ENCODE assay signal across 11 cellular contexts in the genomic region with DNA sequence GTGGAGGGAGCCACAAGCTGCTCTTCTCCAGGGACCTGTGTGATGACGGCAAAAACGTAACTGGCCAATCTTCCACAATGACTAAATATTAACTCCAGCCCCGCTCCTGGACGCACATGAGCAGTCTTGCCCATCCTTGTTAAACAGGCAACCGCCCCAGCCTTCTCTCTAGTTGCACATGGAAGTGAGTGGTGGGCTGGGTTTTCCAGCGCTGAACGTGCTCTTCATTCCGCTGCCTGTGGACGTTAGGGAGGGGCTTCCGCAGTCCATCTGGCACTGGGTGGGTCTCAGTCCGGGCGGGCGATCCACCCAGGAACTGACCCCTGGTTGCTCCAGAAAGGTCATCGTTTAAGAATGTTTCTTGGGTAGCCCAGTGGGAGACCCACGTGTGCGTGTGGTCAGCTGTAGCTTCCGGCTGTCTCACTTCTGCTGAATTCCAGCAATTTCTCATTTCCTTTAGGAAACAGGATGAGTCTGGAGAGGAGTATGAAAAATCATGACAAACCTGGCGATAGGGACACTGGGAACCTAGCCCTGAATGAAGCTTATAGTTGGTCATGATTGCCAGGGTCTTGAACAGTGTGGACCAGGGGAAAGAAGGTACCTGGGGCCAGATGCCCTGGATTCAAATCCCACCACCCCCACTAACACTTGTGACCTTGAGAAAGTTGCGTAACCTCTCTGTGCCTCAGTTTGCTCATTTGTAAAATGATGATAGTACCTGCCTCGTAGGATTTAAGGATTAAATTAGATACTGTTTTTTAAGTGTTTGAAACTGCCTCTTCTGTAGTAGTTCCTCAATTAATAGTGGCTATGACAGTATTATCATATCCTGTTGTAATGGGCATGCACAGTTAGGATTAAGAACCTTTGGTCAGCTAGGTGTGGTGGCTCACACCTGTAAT.
DNase-seq lines count a peak whose midpoint lies in the region; ATAC-seq and TF ChIP-seq lines count a peak whose summit lies in the region.
"Had no signal": no experiment of that assay in that cellular context is flagged by ENCODE, and none has a peak within 500 bp of the region (broad histone marks: within the 10 kb centered on the region; RNA-seq: fewer than 3 reads in every experiment).

No MANE protein-coding gene starts in this region.

- DNase-seq in H9 (no peak), astrocyte of the spinal cord (ENCODE audit: low read depth, low spot score) (peak; percentile 97), left ventricle myocardium superior (peak; percentile 72), NCI-H2196 (lab: John Stamatoyannopoulos, UW; ENCODE audit: unreplicated experiment) (no peak)
- no peak for DNase-seq in stimulated activated effector memory CD8-positive, alpha-beta T cell treated with anti-CD3 and anti-CD28 coated beads, Interleukin-12 subunit alpha, Interleukin-12 subunit beta, amount 100 ng/mL, for 72 hours (ENCODE audit: low spot score in 2 of 2)
- DNase-seq: NCI-H524 treated with DMSO at 0.1 percent for 48 hours, transverse colon had no signal

- no peaks in the 10 kb centered on the region for H3K9me3 Mint-ChIP-seq in H9
- H3K9me3 Mint-ChIP-seq in stimulated activated effector memory CD8-positive, alpha-beta T cell treated with anti-CD3 and anti-CD28 coated beads, Interleukin-12 subunit alpha, Interleukin-12 subunit beta, amount 100 ng/mL, for 72 hours = no peaks in the 10 kb centered on the region

- no peak overlapping the region for H3K23ac ChIP-seq in H9 (ENCODE audit: insufficient read length, low read depth, low read length)

- no peak overlapping the region for H3K4me2 ChIP-seq in H9 (ENCODE audit: insufficient read depth, insufficient read length, low read length)

- no peak overlapping the region for H2BK120ac ChIP-seq in H9 (ENCODE audit: low read depth, low read length, poor library complexity, severe bottlenecking)

- no peak overlapping the region for H2BK20ac ChIP-seq in H9 (ENCODE audit: low read depth, low read length, poor library complexity, severe bottlenecking)

- H3K4me1 ChIP-seq in H9 (ENCODE audit: insufficient read depth, low read length) = no peaks in the 10 kb centered on the region; the same call in 1 of the 2 replicates

- no peak overlapping the region for H4K5ac ChIP-seq in H9 (ENCODE audit: insufficient read length, low read depth, low read length)

- H3K4me1 Mint-ChIP-seq in H9 = peaks cover 8 to 17% of the 10 kb centered on the region in 2 experiments; a peak in 3 of 4 replicates
- H3K4me1 Mint-ChIP-seq in stimulated activated effector memory CD8-positive, alpha-beta T cell treated with anti-CD3 and anti-CD28 coated beads, Interleukin-12 subunit alpha, Interleukin-12 subunit beta, amount 100 ng/mL, for 72 hours = peaks cover 9% of the 10 kb centered on the region

- no peaks in the 10 kb centered on the region for H3K79me2 ChIP-seq in H9 (ENCODE audit: insufficient read depth, low read length)

- peaks cover 6% of the 10 kb centered on the region for H3K23me2 ChIP-seq in H9 (ENCODE audit: insufficient read length, low read depth, low read length, poor library complexity, severe bottlenecking)

- no peaks in the 10 kb centered on the region; the same call in 1 of the 2 replicates for H3K27me3 ChIP-seq in H9 (ENCODE audit: insufficient read depth, low read length)
- H3K27me3 ChIP-seq: transverse colon had no signal

- no peaks in the 10 kb centered on the region for H3K79me1 ChIP-seq in H9 (ENCODE audit: insufficient read depth, low read depth, low read length, poor library complexity, severe bottlenecking)

- no peak overlapping the region for H3T11ph ChIP-seq in H9 (ENCODE audit: low read length)

- H2BK12ac ChIP-seq in H9 (ENCODE audit: insufficient read length, low read depth, low read length) = no peak overlapping the region

- H3K9ac ChIP-seq in H9 (ENCODE audit: extremely low read depth, insufficient read length, low read length) = no peak overlapping the region

- H4K8ac ChIP-seq in H9 (replicated peaks; ENCODE audit: insufficient read length, low read depth, low read length) = no peak overlapping the region

- H2BK15ac ChIP-seq in H9 (ENCODE audit: low read depth, low read length) = no peak overlapping the region

- H4K20me1 ChIP-seq in H9 (ENCODE audit: control insufficient read depth, insufficient read depth, insufficient read length) = no peaks in the 10 kb centered on the region

- H3K4ac ChIP-seq in H9 (ENCODE audit: low read depth, low read length) = no peak overlapping the region

- in situ Hi-C loops in astrocyte of the spinal cord (cut with HindIII; ENCODE audit: low sequenced_read_pairs) = no loop called here

- H4K91ac ChIP-seq in H9 (ENCODE audit: insufficient read length, low read depth, low read length) = no peak overlapping the region

- no peak overlapping the region for H2AK5ac ChIP-seq in H9 (ENCODE audit: insufficient read length, low read length)

- peak overlapping the region; percentile 37 for H3K18ac ChIP-seq in H9 (ENCODE audit: insufficient read length, low read depth, low read length)

- no CpG with 5 or more reads among the region's 20 CpGs for WGBS in H9 (ENCODE audit: extremely low coverage, insufficient read length, low lambda C conversion rate)

- H3K14ac ChIP-seq in H9 (ENCODE audit: insufficient read depth, low read length) = no peak overlapping the region; the same call in 1 of the 2 replicates

- H3K4me3 Mint-ChIP-seq in H9 = no peak overlapping the region; a peak in 1 of 5 replicates
- no peak overlapping the region for H3K4me3 Mint-ChIP-seq in stimulated activated effector memory CD8-positive, alpha-beta T cell treated with anti-CD3 and anti-CD28 coated beads, Interleukin-12 subunit alpha, Interleukin-12 subunit beta, amount 100 ng/mL, for 72 hours

- ATAC-seq in left ventricle myocardium superior = peak; percentile 75
- no peak for ATAC-seq in stimulated activated effector memory CD8-positive, alpha-beta T cell treated with anti-CD3 and anti-CD28 coated beads, Interleukin-12 subunit alpha, Interleukin-12 subunit beta, amount 100 ng/mL, for 72 hours
- ATAC-seq in esophagus mucosa = no peak
- ATAC-seq in HG02870 (IDR thresholded peaks at IDR 0.05; ENCODE audit: unreplicated experiment) = no peak
- no peak for ATAC-seq in GM18505 (IDR thresholded peaks at IDR 0.05; ENCODE audit: unreplicated experiment)

- peak overlapping the region in 1 of 3 experiments; percentile 72; a peak in 2 of 7 replicates for H3K27ac Mint-ChIP-seq in H9
- peak overlapping the region; percentile 39 for H3K27ac Mint-ChIP-seq in stimulated activated effector memory CD8-positive, alpha-beta T cell treated with anti-CD3 and anti-CD28 coated beads, Interleukin-12 subunit alpha, Interleukin-12 subunit beta, amount 100 ng/mL, for 72 hours

- no peak overlapping the region for H3K56ac ChIP-seq in H9 (ENCODE audit: insufficient read length, low read depth, low read length)

- TF ChIP-seq POLR2A in GM18505 (IDR thresholded peaks at IDR 0.05; ENCODE audit: borderline replicate concordance, extremely low read depth, insufficient read depth, insufficient read length) = no peak

- no peak overlapping the region for H2AFZ ChIP-seq in H9 (ENCODE audit: low read length)

- H2BK5ac ChIP-seq in H9 (ENCODE audit: insufficient read length, low read length) = no peak overlapping the region

- H3K36me3 Mint-ChIP-seq in H9 (ENCODE audit: insufficient read depth in 1 of 3, low read depth in 3 of 3) = peaks cover 0 to 10% (median 6%) of the 10 kb centered on the region in 3 experiments; a peak in 3 of 7 replicates
- no peaks in the 10 kb centered on the region for H3K36me3 Mint-ChIP-seq in stimulated activated effector memory CD8-positive, alpha-beta T cell treated with anti-CD3 and anti-CD28 coated beads, Interleukin-12 subunit alpha, Interleukin-12 subunit beta, amount 100 ng/mL, for 72 hours

- no peak overlapping the region for H3K4me3 ChIP-seq in astrocyte of the spinal cord (ENCODE audit: low read depth, low read length)
- H3K4me3 ChIP-seq: prostate gland, transverse colon had no signal

- no peak overlapping the region for H3K27ac ChIP-seq in H9 (ENCODE audit: insufficient read length, low read depth, low read length)
- H3K27ac ChIP-seq: prostate gland had no signal

- intact Hi-C loops in left ventricle myocardium superior (cut with micrococcal nuclease) = no loop called here

- TF ChIP-seq CTCF in H9 (conservative IDR thresholded peaks at IDR 0.05) = no peak
- no peak for TF ChIP-seq CTCF in astrocyte of the spinal cord (IDR thresholded peaks at IDR 0.05; ENCODE audit: low read depth, low read length)

- H3K9me3 ChIP-seq in H9 (ENCODE audit: control insufficient read depth, low read depth, low read length) = no peaks in the 10 kb centered on the region
- H3K9me3 ChIP-seq: prostate gland, transverse colon had no signal

- H3K27me3 Mint-ChIP-seq in H9 (ENCODE audit: low read depth) = no peaks in the 10 kb centered on the region; the same call in 1 of the 2 replicates

Comparison
In these comparisons a context has a peak if more than half of its experiments do, and no peak if none do; other contexts are left out.
1. DNase-seq: peak in astrocyte of the spinal cord (single experiment) and left ventricle myocardium superior (single experiment); none in H9 (single experiment), stimulated activated effector memory CD8-positive, alpha-beta T cell treated with anti-CD3 and anti-CD28 coated beads, Interleukin-12 subunit alpha, Interleukin-12 subunit beta, amount 100 ng/mL, for 72 hours (0 of 2) and NCI-H2196 (single experiment).